In genomic region chr10:72334832-72335393, GRCh38 we compare ENCODE assay signal across 8 cellular contexts. TPM values are rescaled to one million over a fixed set of nuclear protein-coding genes. Genes with fewer than 3 reads are reported as not detected.
DNase-seq lines count a peak whose midpoint lies in the region; ATAC-seq, FAIRE-seq and TF ChIP-seq lines count a peak whose summit lies in the region.

No MANE protein-coding gene starts in this region.

- TF ChIP-seq CTCF in omental fat pad (IDR thresholded peaks at IDR 0.05): no peak
- TF ChIP-seq CTCF in type B pancreatic cell (conservative IDR thresholded peaks at IDR 0.05): peak; percentile 32

- DNase-seq in GM12892 (ENCODE audit: insufficient read length) (peak; percentile 85), NOMO-1 treated with DMSO at 0.1 percent for 48 hours (lab: John Stamatoyannopoulos, UW; ENCODE audit: unreplicated experiment) (peak; percentile 75), fibroblast of the conjunctiva (ENCODE audit: low read depth) (peak; percentile 95), omental fat pad (ENCODE audit: low spot score) (no peak), type B pancreatic cell (ENCODE audit: extremely low spot score, unreplicated experiment) (no peak), NCI-H526 treated with DMSO at 0.1 percent for 48 hours (lab: John Stamatoyannopoulos, UW) (no peak)
- DNase-seq in activated T-cell treated with anti-CD3 and anti-CD28 coated beads, Interleukin-2, amount 50 U/mL, for 48 hours: peak; percentile 91 to 92

- ATAC-seq in HG02678 (IDR thresholded peaks at IDR 0.05; ENCODE audit: unreplicated experiment) (peak; percentile 66), omental fat pad (ENCODE audit: low FRiP score) (peak; percentile 11)

- peak; percentile 95 for FAIRE-seq in GM12892 (lab: Jason Lieb, UNC)

- H3K4me1 Mint-ChIP-seq in type B pancreatic cell (ENCODE audit: unreplicated experiment): peaks cover 46% of the 10 kb centered on the region

- TF ChIP-seq POLR2A in GM12892 (IDR thresholded peaks at IDR 0.05; ENCODE audit: low read depth, low read length): no peak; the same call in none of the 2 replicates

- no peaks in the 10 kb centered on the region for H3K9me3 Mint-ChIP-seq in type B pancreatic cell

- no peaks in the 10 kb centered on the region for H3K27me3 Mint-ChIP-seq in type B pancreatic cell

- H3K4me3 Mint-ChIP-seq in type B pancreatic cell: no peak overlapping the region

- H3K27ac Mint-ChIP-seq in type B pancreatic cell: peak overlapping the region; percentile 68

- peaks cover 8% of the 10 kb centered on the region for H3K36me3 Mint-ChIP-seq in type B pancreatic cell

RNA-seq across cellular contexts. Expression of gene DNAJB12, which starts 19.8 kb away (rescaled TPM):
- 9.9 TPM for polyA plus RNA-seq in GM12892 (2012; ENCODE audit: missing spikeins)
- total RNA-seq in omental fat pad: 10 to 100 TPM; 35.0 to 41.1 (median 36.5) TPM
- 30.6 and 34.3 TPM in 2 replicates for total RNA-seq in type B pancreatic cell (ENCODE audit: low replicate concordance)

Comparison
In these comparisons a context has a peak if more than half of its experiments do, and no peak if none do; other contexts are left out.
1. DNase-seq: peak in GM12892 (single experiment), NOMO-1 treated with DMSO at 0.1 percent for 48 hours (single experiment), activated T-cell treated with anti-CD3 and anti-CD28 coated beads, Interleukin-2, amount 50 U/mL, for 48 hours (2 of 2) and fibroblast of the conjunctiva (single experiment); none in omental fat pad (single experiment), type B pancreatic cell (single experiment) and NCI-H526 treated with DMSO at 0.1 percent for 48 hours (single experiment).